In the genomic region with DNA sequence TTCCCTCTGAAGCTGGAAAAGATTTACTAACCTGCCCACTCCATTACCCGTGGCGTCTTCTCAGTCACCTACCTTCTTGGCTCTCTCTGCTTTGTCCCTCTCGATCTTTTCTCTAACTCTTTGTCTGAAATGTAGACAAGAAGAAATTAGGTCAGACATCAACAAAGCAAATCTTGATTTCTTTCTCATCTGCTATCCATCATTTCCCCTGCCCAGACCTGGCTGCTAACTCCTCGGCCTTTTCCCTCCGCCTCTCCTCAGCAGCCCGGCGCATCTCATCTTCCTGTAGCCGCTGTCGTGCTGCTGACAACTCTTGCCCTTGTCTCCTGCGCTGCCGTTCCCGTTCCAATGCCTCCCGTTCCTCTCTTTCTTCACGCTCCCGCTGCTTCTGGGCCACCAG, we compare ENCODE assay signal across 1 cellular context.
TF ChIP-seq lines count a peak whose summit lies in the region.

No MANE protein-coding gene starts in this region.

TF ChIP-seq in A549, 52 proteins besides CTCF, POLR2A, EP300 and RAD21 (continued from another document):
- no peak for TF ChIP-seq ELK1 (IDR thresholded peaks at IDR 0.05; ENCODE audit: low read depth, low read length)
- TF ChIP-seq JUNB (IDR thresholded peaks at IDR 0.05) = no peak
- no peak for TF ChIP-seq CHD2 (IDR thresholded peaks at IDR 0.05; ENCODE audit: low read length, partially characterized antibody)
- TF ChIP-seq EHF (CRISPR knock-in tag; IDR thresholded peaks at IDR 0.05) = no peak
- TF ChIP-seq, protein P1, sequence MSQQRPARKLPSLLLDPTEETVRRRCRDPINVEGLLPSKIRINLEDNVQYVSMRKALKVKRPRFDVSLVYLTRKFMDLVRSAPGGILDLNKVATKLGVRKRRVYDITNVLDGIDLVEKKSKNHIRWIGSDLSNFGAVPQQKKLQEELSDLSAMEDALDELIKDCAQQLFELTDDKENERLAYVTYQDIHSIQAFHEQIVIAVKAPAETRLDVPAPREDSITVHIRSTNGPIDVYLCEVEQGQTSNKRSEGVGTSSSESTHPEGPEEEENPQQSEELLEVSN (IDR thresholded peaks at IDR 0.05; ENCODE audit: borderline replicate concordance, low read depth) = no peak
- no peak for TF ChIP-seq HDAC2 (IDR thresholded peaks at IDR 0.05)
- TF ChIP-seq KDM1A (IDR thresholded peaks at IDR 0.05; ENCODE audit: low read depth) = no peak
- no peak for TF ChIP-seq ZSCAN20 (CRISPR knock-in tag; IDR thresholded peaks at IDR 0.05)
- TF ChIP-seq, protein P2, sequence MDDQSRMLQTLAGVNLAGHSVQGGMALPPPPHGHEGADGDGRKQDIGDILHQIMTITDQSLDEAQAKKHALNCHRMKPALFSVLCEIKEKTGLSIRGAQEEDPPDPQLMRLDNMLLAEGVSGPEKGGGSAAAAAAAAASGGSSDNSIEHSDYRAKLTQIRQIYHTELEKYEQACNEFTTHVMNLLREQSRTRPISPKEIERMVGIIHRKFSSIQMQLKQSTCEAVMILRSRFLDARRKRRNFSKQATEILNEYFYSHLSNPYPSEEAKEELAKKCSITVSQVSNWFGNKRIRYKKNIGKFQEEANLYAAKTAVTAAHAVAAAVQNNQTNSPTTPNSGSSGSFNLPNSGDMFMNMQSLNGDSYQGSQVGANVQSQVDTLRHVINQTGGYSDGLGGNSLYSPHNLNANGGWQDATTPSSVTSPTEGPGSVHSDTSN (IDR thresholded peaks at IDR 0.05) = no peak
- TF ChIP-seq HOXB5 (CRISPR knock-in tag; IDR thresholded peaks at IDR 0.05) = no peak
- TF ChIP-seq TP53 (CRISPR knock-in tag; IDR thresholded peaks at IDR 0.05) = no peak
TF ChIP-seq in A549: peak in this region for 0.
